Comparison of ENCODE assay signal across 33 cellular contexts in genomic region chr3:71602256-71602655, GRCh38. TPM values are rescaled to one million over a fixed set of nuclear protein-coding genes. Genes with fewer than 3 reads are reported as not detected.
DNase-seq lines count a peak whose midpoint lies in the region; ATAC-seq, FAIRE-seq and TF ChIP-seq lines count a peak whose summit lies in the region.
"Had no signal": no experiment of that assay in that cellular context is flagged by ENCODE, and none has a peak within 500 bp of the region (broad histone marks: within the 10 kb centered on the region; RNA-seq: fewer than 3 reads in every experiment).

No MANE protein-coding gene starts in this region.

- intact Hi-C loops in naive thymus-derived CD4-positive, alpha-beta T cell (cut with micrococcal nuclease) = no loop called here

- WGBS in small intestine, 3 donors = 20 to 64% (median 36%) methylated on average over 2 of the region's 2 CpGs

- no peaks in the 10 kb centered on the region; the same call in 1 of the 2 replicates for H3K27me3 Mint-ChIP-seq in HFFc6 (ENCODE audit: insufficient read depth)
- H3K27me3 Mint-ChIP-seq in naive thymus-derived CD4-positive, alpha-beta T cell = peaks cover 0 to 5% (median 0%) of the 10 kb centered on the region in 5 donors
- peaks cover 2% of the 10 kb centered on the region for H3K27me3 Mint-ChIP-seq in T-helper 2 cell treated with Interferon-gamma antibody and Interleukin-4, amounts not matched to agents 5 μg/mL and 100 μg/mL, for 36 hours (ENCODE audit: low read depth)
- H3K27me3 Mint-ChIP-seq: effector memory CD8-positive, alpha-beta T cell; natural killer cell treated with Interleukin-12 subunit alpha and Interleukin-12 subunit beta and Interleukin-15 and Interleukin-18, amount 100 ng/mL, for 72 hours had no signal

- H3K9me3 Mint-ChIP-seq in HFFc6 = peaks cover 9% of the 10 kb centered on the region
- peaks cover 4 to 20% (median 7%) of the 10 kb centered on the region in 11 donors for H3K9me3 Mint-ChIP-seq in naive thymus-derived CD4-positive, alpha-beta T cell
- peaks cover 8% of the 10 kb centered on the region for H3K9me3 Mint-ChIP-seq in T-helper 2 cell treated with Interferon-gamma antibody and Interleukin-4, amounts not matched to agents 5 μg/mL and 100 μg/mL, for 36 hours
- H3K9me3 Mint-ChIP-seq: natural killer cell treated with Interleukin-12 subunit alpha and Interleukin-12 subunit beta and Interleukin-15 and Interleukin-18, amount 100 ng/mL, for 72 hours had no signal

- peak overlapping the region; percentile 1; the same call in 1 of the 2 replicates for H3K27ac Mint-ChIP-seq in HFFc6
- peak overlapping the region in 1 of 9 donors; percentile 17 for H3K27ac Mint-ChIP-seq in naive thymus-derived CD4-positive, alpha-beta T cell
- no peak overlapping the region for H3K27ac Mint-ChIP-seq in T-helper 2 cell treated with Interferon-gamma antibody and Interleukin-4, amounts not matched to agents 5 μg/mL and 100 μg/mL, for 36 hours
- H3K27ac Mint-ChIP-seq: activated CD4-positive, alpha-beta T cell treated with anti-CD3 and anti-CD28 coated beads, Interleukin-2, amount 10 ng/mL, durations not matched to agents 24 days and 14 days; activated T-helper 1 cell treated with anti-CD3 and anti-CD28 coated beads, Interleukin-12 subunit alpha, Interleukin-12 subunit beta, Interleukin-2, Interleukin-4 antibody, amounts not matched to agents 30 ng/mL and 10 ng/mL and 1 ng/mL, durations not matched to agents 14 hours and 24 hours and 36 hours; CD14-positive monocyte; effector memory CD8-positive, alpha-beta T cell; IgD-negative memory B cell; natural killer cell treated with Interleukin-12 subunit alpha and Interleukin-12 subunit beta and Interleukin-15 and Interleukin-18, amount 100 ng/mL, for 72 hours had no signal

- H3K9me3 ChIP-seq in small intestine (ENCODE audit: control insufficient read depth, low read depth) = no peaks in the 10 kb centered on the region
- no peaks in the 10 kb centered on the region for H3K9me3 ChIP-seq in naive thymus-derived CD4-positive, alpha-beta T cell (ENCODE audit: control insufficient read depth in 2 of 3, low read length in 3 of 3)
- H3K9me3 ChIP-seq: esophagus squamous epithelium had no signal

- CTCF ChIA-PET in naive thymus-derived CD4-positive, alpha-beta T cell (lab: Charles Lee) = no interaction called here

- POLR2A ChIA-PET in naive thymus-derived CD4-positive, alpha-beta T cell (lab: Charles Lee) = no interaction called here

- in situ Hi-C loops in astrocyte of the cerebellum (cut with HindIII; ENCODE audit: low sequenced_read_pairs) = no loop called here

- no peak overlapping the region for H3K27ac ChIP-seq in small intestine (ENCODE audit: low read depth in 1 of 2, low read length in 1 of 2)
- no peak overlapping the region for H3K27ac ChIP-seq in naive thymus-derived CD4-positive, alpha-beta T cell (ENCODE audit: low read depth, low read length)
- H3K27ac ChIP-seq: cardiac muscle cell, esophagus squamous epithelium, PC-9, tibial artery, WERI-Rb-1 had no signal

- DNase-seq in HFFc6 = no peak
- DNase-seq in astrocyte of the cerebellum (ENCODE audit: low read depth) = no peak
- DNase-seq in kidney epithelial cell (ENCODE audit: low read depth) = no peak
- peak; percentile 94 for DNase-seq in small intestine
- no peak for DNase-seq in naive thymus-derived CD4-positive, alpha-beta T cell
- DNase-seq in T-helper 2 cell treated with Interferon-gamma antibody and Interleukin-4, amounts not matched to agents 5 μg/mL and 100 μg/mL, for 36 hours (ENCODE audit: low spot score) = no peak
- DNase-seq: activated CD4-positive, alpha-beta T cell treated with anti-CD3 and anti-CD28 coated beads, Interleukin-2, amount 10 ng/mL, durations not matched to agents 24 days and 14 days; activated naive CD4-positive, alpha-beta T cell treated with anti-CD3 and anti-CD28 coated beads, Interleukin-2, amount 50 U/mL, for 16 hours; amygdala; cortex of kidney; effector memory CD8-positive, alpha-beta T cell; esophagus squamous epithelium; GOT3; midbrain; NCI-H1105; NCI-H1930; NCI-H524 treated with DMSO at 0.1 percent for 48 hours; NK-92 treated with Interleukin-12 subunit alpha and Interleukin-12 subunit beta, amount 100 ng/mL, for 24 hours; PC-9; retina; SHP77 treated with DMSO at 0.1 percent for 48 hours; stimulated activated CD4-positive, alpha-beta T cell treated with anti-CD3 and anti-CD28 coated beads, Interleukin-2, amount 100 ng/mL, for 24 hours; tibial artery; WERI-Rb-1 had no signal

- no peak overlapping the region for H3K4me3 ChIP-seq in astrocyte of the cerebellum (ENCODE audit: low read depth, low read length)
- H3K4me3 ChIP-seq in kidney epithelial cell (ENCODE audit: low read depth, low read length) = no peak overlapping the region
- H3K4me3 ChIP-seq in small intestine (ENCODE audit: low read depth in 1 of 2, low read length in 2 of 2) = no peak overlapping the region
- H3K4me3 ChIP-seq in naive thymus-derived CD4-positive, alpha-beta T cell (ENCODE audit: low read length) = no peak overlapping the region
- H3K4me3 ChIP-seq: cardiac muscle cell, esophagus squamous epithelium, PC-9, smooth muscle cell, tibial artery had no signal

- no peak overlapping the region for H3K4me3 Mint-ChIP-seq in HFFc6
- no peak overlapping the region for H3K4me3 Mint-ChIP-seq in naive thymus-derived CD4-positive, alpha-beta T cell
- no peak overlapping the region for H3K4me3 Mint-ChIP-seq in T-helper 2 cell treated with Interferon-gamma antibody and Interleukin-4, amounts not matched to agents 5 μg/mL and 100 μg/mL, for 36 hours
- H3K4me3 Mint-ChIP-seq: activated CD4-positive, alpha-beta T cell treated with anti-CD3 and anti-CD28 coated beads, Interleukin-2, amount 10 ng/mL, durations not matched to agents 24 days and 14 days; activated T-helper 1 cell treated with anti-CD3 and anti-CD28 coated beads, Interleukin-12 subunit alpha, Interleukin-12 subunit beta, Interleukin-2, Interleukin-4 antibody, amounts not matched to agents 30 ng/mL and 10 ng/mL and 1 ng/mL, durations not matched to agents 14 hours and 24 hours and 36 hours; CD14-positive monocyte; effector memory CD8-positive, alpha-beta T cell; IgD-negative memory B cell; natural killer cell treated with Interleukin-12 subunit alpha and Interleukin-12 subunit beta and Interleukin-15 and Interleukin-18, amount 100 ng/mL, for 72 hours had no signal

- FAIRE-seq in small intestine (lab: Jason Lieb, UNC) = no peak
- FAIRE-seq: frontal cortex, GM12891 had no signal

- no peak for ATAC-seq in naive thymus-derived CD4-positive, alpha-beta T cell
- no peak for ATAC-seq in GM18873 (IDR thresholded peaks at IDR 0.05; ENCODE audit: low FRiP score, unreplicated experiment)
- ATAC-seq: effector memory CD8-positive, alpha-beta T cell; natural killer cell treated with Interleukin-12 subunit alpha and Interleukin-12 subunit beta and Interleukin-15 and Interleukin-18, amount 100 ng/mL, for 72 hours had no signal

- TF ChIP-seq CTCF in HFFc6 (IDR thresholded peaks at IDR 0.05) = no peak
- peak; percentile 8 for TF ChIP-seq CTCF in astrocyte of the cerebellum (IDR thresholded peaks at IDR 0.05; ENCODE audit: low read depth, low read length, missing control alignments)
- peak; percentile 7 for TF ChIP-seq CTCF in kidney epithelial cell (IDR thresholded peaks at IDR 0.05; ENCODE audit: insufficient read depth, low read length, poor library complexity, severe bottlenecking)

- H3K4me1 ChIP-seq in small intestine (ENCODE audit: control insufficient read depth in 2 of 2, insufficient read depth in 1 of 2, low read depth in 1 of 2, low read length in 1 of 2) = no peaks in the 10 kb centered on the region
- no peaks in the 10 kb centered on the region for H3K4me1 ChIP-seq in naive thymus-derived CD4-positive, alpha-beta T cell (ENCODE audit: control insufficient read depth in 2 of 2, insufficient read depth in 2 of 2, low read length in 2 of 2)

- peaks cover 35% of the 10 kb centered on the region for H3K4me1 Mint-ChIP-seq in HFFc6 (ENCODE audit: low read depth)
- peaks cover 0 to 29% (median 22%) of the 10 kb centered on the region in 7 donors for H3K4me1 Mint-ChIP-seq in naive thymus-derived CD4-positive, alpha-beta T cell
- no peaks in the 10 kb centered on the region for H3K4me1 Mint-ChIP-seq in T-helper 2 cell treated with Interferon-gamma antibody and Interleukin-4, amounts not matched to agents 5 μg/mL and 100 μg/mL, for 36 hours (ENCODE audit: low read depth)

- H3K36me3 ChIP-seq in kidney epithelial cell (ENCODE audit: control insufficient read depth, insufficient read depth, low read length) (no peaks in the 10 kb centered on the region), small intestine (ENCODE audit: control insufficient read depth in 2 of 2, insufficient read depth in 2 of 2, low read length in 2 of 2) (no peaks in the 10 kb centered on the region)
- no peaks in the 10 kb centered on the region for H3K36me3 ChIP-seq in naive thymus-derived CD4-positive, alpha-beta T cell (ENCODE audit: control insufficient read depth in 2 of 3, insufficient read depth in 3 of 3, low read length in 3 of 3)
- H3K36me3 ChIP-seq: cardiac muscle cell, esophagus squamous epithelium, tibial artery, WERI-Rb-1 had no signal

- H3K27me3 ChIP-seq in kidney epithelial cell (ENCODE audit: control insufficient read depth, insufficient read depth, low read length) (no peaks in the 10 kb centered on the region), small intestine (ENCODE audit: control insufficient read depth in 2 of 2, insufficient read depth in 2 of 2, low read length in 2 of 2) (no peaks in the 10 kb centered on the region)
- H3K27me3 ChIP-seq in naive thymus-derived CD4-positive, alpha-beta T cell (ENCODE audit: control insufficient read depth in 2 of 2, insufficient read depth in 2 of 2, low read length in 2 of 2) = no peaks in the 10 kb centered on the region
- H3K27me3 ChIP-seq: cardiac muscle cell, esophagus squamous epithelium, tibial artery had no signal

- H3K36me3 Mint-ChIP-seq in HFFc6 (ENCODE audit: low read depth) = peaks cover 9% of the 10 kb centered on the region
- H3K36me3 Mint-ChIP-seq in naive thymus-derived CD4-positive, alpha-beta T cell = peaks cover 0 to 24% (median 18%) of the 10 kb centered on the region in 5 donors
- peaks cover 3% of the 10 kb centered on the region for H3K36me3 Mint-ChIP-seq in T-helper 2 cell treated with Interferon-gamma antibody and Interleukin-4, amounts not matched to agents 5 μg/mL and 100 μg/mL, for 36 hours (ENCODE audit: low read depth)
- H3K36me3 Mint-ChIP-seq: CD14-positive monocyte had no signal

RNA-seq across cellular contexts. Expression of gene FOXP1, which starts 18.7 kb away (rescaled TPM):
- total RNA-seq in HFFc6 (2021; fragmentation: NEBNext Ultra II Directional; extraction: Animal tissue kit (Norgen Biotek cat#: 25700)) = 10 to 100 TPM; 32.2 to 59.3 (median 52.0) TPM
- 71.3 and 75.0 TPM in 2 replicates for total RNA-seq in kidney epithelial cell
- polyA plus RNA-seq in small intestine = 10 to 100 TPM in 2 of 3 donors, 1 to 10 TPM in 1; 4.9 to 18.8 (median 11.9) TPM
- 100 to 1,000 TPM; 104 to 537 (median 456) TPM for total RNA-seq in naive thymus-derived CD4-positive, alpha-beta T cell
- polyA plus RNA-seq in naive thymus-derived CD4-positive, alpha-beta T cell = 100 to 1,000 TPM; 408 to 431 TPM
